Comparison of ENCODE assay signal across 1 cellular context in the genomic region with DNA sequence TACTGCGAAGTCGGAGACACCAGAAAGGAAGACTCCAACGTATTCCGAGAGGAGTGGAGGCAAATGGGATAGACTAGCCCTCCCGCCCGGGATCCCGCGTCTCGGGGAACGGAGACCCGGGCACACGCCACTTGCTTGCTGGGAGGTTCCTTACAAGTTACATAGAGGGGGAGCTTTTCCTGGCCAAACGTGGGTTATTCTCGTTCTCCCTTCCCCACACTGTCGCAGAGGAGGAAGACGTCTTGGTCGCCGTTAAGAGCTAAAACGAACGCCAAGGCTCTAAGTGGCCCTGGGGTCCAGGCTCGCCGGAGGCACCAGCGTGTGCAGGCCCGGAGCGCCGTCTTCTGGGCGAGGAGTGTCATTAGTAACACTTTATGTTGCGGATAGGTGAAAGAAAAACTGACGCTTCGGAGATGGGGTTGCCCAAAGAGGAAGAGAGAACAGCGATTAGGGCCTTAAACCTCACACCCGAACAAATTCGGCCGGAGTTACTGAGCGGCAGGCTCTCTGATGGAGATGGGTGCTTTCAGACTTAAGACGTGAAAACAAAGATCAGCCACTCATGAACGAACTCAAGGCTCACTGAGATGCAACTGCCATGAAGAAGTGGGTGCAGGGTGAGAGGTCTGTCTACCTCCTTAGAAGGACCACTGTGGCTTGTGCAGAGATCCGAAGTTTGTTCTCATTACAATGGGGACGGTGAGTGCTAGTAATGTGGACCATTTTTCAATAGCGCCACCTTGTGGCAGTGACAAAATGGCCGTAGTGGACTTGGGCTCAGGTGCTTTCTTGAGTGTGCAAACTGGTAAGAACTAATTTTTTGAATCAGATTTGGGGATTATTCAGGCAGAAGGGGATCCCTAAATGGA.
A peak's percentile ranks its signal among the peaks of the same experiment; 100 is the strongest.
TF ChIP-seq lines count a peak whose summit lies in the region.

No MANE protein-coding gene starts in this region.

TF ChIP-seq in HepG2, 621 proteins besides CTCF, POLR2A, EP300 and RAD21 (continued from another document and continues in another):
- TF ChIP-seq, protein P1, sequence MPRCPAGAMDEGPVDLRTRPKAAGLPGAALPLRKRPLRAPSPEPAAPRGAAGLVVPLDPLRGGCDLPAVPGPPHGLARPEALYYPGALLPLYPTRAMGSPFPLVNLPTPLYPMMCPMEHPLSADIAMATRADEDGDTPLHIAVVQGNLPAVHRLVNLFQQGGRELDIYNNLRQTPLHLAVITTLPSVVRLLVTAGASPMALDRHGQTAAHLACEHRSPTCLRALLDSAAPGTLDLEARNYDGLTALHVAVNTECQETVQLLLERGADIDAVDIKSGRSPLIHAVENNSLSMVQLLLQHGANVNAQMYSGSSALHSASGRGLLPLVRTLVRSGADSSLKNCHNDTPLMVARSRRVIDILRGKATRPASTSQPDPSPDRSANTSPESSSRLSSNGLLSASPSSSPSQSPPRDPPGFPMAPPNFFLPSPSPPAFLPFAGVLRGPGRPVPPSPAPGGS (CRISPR knock-in tag; IDR thresholded peaks at IDR 0.05), result peak; percentile 55
- TF ChIP-seq, protein P2, sequence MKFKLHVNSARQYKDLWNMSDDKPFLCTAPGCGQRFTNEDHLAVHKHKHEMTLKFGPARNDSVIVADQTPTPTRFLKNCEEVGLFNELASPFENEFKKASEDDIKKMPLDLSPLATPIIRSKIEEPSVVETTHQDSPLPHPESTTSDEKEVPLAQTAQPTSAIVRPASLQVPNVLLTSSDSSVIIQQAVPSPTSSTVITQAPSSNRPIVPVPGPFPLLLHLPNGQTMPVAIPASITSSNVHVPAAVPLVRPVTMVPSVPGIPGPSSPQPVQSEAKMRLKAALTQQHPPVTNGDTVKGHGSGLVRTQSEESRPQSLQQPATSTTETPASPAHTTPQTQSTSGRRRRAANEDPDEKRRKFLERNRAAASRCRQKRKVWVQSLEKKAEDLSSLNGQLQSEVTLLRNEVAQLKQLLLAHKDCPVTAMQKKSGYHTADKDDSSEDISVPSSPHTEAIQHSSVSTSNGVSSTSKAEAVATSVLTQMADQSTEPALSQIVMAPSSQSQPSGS (CRISPR knock-in tag; IDR thresholded peaks at IDR 0.05), result peak; percentile 34; the same call in 1 of the 2 replicates
- no peak for TF ChIP-seq ZBTB1 (CRISPR knock-in tag; IDR thresholded peaks at IDR 0.05; ENCODE audit: borderline replicate concordance)
- no peak; the same call in 1 of the 2 replicates for TF ChIP-seq ZMAT3 (CRISPR knock-in tag; conservative IDR thresholded peaks at IDR 0.05)
- TF ChIP-seq, protein P3, sequence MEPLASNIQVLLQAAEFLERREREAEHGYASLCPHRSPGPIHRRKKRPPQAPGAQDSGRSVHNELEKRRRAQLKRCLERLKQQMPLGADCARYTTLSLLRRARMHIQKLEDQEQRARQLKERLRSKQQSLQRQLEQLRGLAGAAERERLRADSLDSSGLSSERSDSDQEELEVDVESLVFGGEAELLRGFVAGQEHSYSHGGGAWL (CRISPR knock-in tag; IDR thresholded peaks at IDR 0.05), result peak; percentile 62; the same call in 1 of the 2 replicates
- TF ChIP-seq ZNF790 (CRISPR knock-in tag; IDR thresholded peaks at IDR 0.05; ENCODE audit: borderline replicate concordance), result 0 out of 2 replicates have a peak, but pooled peaks have one; percentile 45
- TF ChIP-seq CEBPB (IDR thresholded peaks at IDR 0.05; ENCODE audit: borderline replicate concordance, low read depth, low read length), result no peak
- TF ChIP-seq RXRA (CRISPR knock-in tag; IDR thresholded peaks at IDR 0.05), result peak; percentile 41; the same call in 1 of the 2 replicates
- TF ChIP-seq, protein P4, sequence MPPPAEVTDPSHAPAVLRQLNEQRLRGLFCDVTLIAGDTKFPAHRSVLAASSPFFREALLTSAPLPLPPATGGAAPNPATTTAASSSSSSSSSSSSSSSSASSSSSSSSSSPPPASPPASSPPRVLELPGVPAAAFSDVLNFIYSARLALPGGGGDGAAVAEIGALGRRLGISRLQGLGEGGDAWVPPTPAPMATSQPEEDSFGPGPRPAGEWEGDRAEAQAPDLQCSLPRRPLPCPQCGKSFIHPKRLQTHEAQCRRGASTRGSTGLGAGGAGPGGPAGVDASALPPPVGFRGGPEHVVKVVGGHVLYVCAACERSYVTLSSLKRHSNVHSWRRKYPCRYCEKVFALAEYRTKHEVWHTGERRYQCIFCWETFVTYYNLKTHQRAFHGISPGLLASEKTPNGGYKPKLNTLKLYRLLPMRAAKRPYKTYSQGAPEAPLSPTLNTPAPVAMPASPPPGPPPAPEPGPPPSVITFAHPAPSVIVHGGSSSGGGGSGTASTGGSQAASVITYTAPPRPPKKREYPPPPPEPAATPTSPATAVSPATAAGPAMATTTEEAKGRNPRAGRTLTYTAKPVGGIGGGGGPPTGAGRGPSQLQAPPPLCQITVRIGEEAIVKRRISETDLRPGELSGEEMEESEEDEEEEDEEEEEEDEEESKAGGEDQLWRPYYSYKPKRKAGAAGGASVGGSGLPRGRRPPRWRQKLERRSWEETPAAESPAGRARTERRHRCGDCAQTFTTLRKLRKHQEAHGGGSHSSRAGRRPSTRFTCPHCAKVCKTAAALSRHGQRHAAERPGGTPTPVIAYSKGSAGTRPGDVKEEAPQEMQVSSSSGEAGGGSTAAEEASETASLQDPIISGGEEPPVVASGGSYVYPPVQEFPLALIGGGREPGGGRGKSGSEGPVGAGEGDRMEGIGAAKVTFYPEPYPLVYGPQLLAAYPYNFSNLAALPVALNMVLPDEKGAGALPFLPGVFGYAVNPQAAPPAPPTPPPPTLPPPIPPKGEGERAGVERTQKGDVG (CRISPR knock-in tag; IDR thresholded peaks at IDR 0.05; ENCODE audit: borderline replicate concordance), result 0 out of 2 replicates have a peak, but pooled peaks have one; percentile 40
- TF ChIP-seq, protein P5, sequence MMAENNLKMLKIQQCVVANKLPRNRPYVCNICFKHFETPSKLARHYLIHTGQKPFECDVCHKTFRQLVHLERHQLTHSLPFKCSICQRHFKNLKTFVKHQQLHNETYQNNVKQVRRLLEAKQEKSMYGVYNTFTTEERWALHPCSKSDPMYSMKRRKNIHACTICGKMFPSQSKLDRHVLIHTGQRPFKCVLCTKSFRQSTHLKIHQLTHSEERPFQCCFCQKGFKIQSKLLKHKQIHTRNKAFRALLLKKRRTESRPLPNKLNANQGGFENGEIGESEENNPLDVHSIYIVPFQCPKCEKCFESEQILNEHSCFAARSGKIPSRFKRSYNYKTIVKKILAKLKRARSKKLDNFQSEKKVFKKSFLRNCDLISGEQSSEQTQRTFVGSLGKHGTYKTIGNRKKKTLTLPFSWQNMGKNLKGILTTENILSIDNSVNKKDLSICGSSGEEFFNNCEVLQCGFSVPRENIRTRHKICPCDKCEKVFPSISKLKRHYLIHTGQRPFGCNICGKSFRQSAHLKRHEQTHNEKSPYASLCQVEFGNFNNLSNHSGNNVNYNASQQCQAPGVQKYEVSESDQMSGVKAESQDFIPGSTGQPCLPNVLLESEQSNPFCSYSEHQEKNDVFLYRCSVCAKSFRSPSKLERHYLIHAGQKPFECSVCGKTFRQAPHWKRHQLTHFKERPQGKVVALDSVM (CRISPR knock-in tag; IDR thresholded peaks at IDR 0.05), result no peak
- TF ChIP-seq HNF4A (CRISPR knock-in tag; IDR thresholded peaks at IDR 0.05), result peak; percentile 25; the same call in 1 of the 2 replicates
- TF ChIP-seq, protein P6, sequence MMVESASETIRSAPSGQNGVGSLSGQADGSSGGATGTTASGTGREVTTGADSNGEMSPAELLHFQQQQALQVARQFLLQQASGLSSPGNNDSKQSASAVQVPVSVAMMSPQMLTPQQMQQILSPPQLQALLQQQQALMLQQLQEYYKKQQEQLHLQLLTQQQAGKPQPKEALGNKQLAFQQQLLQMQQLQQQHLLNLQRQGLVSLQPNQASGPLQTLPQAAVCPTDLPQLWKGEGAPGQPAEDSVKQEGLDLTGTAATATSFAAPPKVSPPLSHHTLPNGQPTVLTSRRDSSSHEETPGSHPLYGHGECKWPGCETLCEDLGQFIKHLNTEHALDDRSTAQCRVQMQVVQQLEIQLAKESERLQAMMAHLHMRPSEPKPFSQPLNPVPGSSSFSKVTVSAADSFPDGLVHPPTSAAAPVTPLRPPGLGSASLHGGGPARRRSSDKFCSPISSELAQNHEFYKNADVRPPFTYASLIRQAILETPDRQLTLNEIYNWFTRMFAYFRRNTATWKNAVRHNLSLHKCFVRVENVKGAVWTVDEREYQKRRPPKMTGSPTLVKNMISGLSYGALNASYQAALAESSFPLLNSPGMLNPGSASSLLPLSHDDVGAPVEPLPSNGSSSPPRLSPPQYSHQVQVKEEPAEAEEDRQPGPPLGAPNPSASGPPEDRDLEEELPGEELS (CRISPR knock-in tag; IDR thresholded peaks at IDR 0.05), result peak; percentile 47
- peak; percentile 98 for TF ChIP-seq KDM2A (CRISPR knock-in tag; IDR thresholded peaks at IDR 0.05; ENCODE audit: borderline replicate concordance, low read depth)
- TF ChIP-seq, protein P7, sequence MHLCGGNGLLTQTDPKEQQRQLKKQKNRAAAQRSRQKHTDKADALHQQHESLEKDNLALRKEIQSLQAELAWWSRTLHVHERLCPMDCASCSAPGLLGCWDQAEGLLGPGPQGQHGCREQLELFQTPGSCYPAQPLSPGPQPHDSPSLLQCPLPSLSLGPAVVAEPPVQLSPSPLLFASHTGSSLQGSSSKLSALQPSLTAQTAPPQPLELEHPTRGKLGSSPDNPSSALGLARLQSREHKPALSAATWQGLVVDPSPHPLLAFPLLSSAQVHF (CRISPR knock-in tag; IDR thresholded peaks at IDR 0.05), result no peak
- no peak; the same call in 1 of the 2 replicates for TF ChIP-seq ZNF782 (CRISPR knock-in tag; IDR thresholded peaks at IDR 0.05; ENCODE audit: borderline replicate concordance)
- TF ChIP-seq, protein P8, sequence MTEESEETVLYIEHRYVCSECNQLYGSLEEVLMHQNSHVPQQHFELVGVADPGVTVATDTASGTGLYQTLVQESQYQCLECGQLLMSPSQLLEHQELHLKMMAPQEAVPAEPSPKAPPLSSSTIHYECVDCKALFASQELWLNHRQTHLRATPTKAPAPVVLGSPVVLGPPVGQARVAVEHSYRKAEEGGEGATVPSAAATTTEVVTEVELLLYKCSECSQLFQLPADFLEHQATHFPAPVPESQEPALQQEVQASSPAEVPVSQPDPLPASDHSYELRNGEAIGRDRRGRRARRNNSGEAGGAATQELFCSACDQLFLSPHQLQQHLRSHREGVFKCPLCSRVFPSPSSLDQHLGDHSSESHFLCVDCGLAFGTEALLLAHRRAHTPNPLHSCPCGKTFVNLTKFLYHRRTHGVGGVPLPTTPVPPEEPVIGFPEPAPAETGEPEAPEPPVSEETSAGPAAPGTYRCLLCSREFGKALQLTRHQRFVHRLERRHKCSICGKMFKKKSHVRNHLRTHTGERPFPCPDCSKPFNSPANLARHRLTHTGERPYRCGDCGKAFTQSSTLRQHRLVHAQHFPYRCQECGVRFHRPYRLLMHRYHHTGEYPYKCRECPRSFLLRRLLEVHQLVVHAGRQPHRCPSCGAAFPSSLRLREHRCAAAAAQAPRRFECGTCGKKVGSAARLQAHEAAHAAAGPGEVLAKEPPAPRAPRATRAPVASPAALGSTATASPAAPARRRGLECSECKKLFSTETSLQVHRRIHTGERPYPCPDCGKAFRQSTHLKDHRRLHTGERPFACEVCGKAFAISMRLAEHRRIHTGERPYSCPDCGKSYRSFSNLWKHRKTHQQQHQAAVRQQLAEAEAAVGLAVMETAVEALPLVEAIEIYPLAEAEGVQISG (CRISPR knock-in tag; IDR thresholded peaks at IDR 0.05), result peak; percentile 98
- no peak for TF ChIP-seq ZNF225 (CRISPR knock-in tag; IDR thresholded peaks at IDR 0.05)
- peak; percentile 61 for TF ChIP-seq ZNF883 (CRISPR knock-in tag; IDR thresholded peaks at IDR 0.05; ENCODE audit: not compliant biosample characterization)
- TF ChIP-seq, protein P9, sequence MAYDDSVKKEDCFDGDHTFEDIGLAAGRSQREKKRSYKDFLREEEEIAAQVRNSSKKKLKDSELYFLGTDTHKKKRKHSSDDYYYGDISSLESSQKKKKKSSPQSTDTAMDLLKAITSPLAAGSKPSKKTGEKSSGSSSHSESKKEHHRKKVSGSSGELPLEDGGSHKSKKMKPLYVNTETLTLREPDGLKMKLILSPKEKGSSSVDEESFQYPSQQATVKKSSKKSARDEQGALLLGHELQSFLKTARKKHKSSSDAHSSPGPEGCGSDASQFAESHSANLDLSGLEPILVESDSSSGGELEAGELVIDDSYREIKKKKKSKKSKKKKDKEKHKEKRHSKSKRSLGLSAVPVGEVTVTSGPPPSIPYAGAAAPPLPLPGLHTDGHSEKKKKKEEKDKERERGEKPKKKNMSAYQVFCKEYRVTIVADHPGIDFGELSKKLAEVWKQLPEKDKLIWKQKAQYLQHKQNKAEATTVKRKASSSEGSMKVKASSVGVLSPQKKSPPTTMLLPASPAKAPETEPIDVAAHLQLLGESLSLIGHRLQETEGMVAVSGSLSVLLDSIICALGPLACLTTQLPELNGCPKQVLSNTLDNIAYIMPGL (CRISPR knock-in tag; IDR thresholded peaks at IDR 0.05; ENCODE audit: borderline replicate concordance in 1 of 2, low read depth in 1 of 2), result peak; percentile 99 to 100
- TF ChIP-seq MIER3 (CRISPR knock-in tag; IDR thresholded peaks at IDR 0.05; ENCODE audit: borderline replicate concordance), result peak; percentile 29; the same call in 1 of the 2 replicates
- peak; percentile 52; the same call in 1 of the 2 replicates for TF ChIP-seq TARDBP (CRISPR knock-in tag; IDR thresholded peaks at IDR 0.05)
- TF ChIP-seq, protein P10, sequence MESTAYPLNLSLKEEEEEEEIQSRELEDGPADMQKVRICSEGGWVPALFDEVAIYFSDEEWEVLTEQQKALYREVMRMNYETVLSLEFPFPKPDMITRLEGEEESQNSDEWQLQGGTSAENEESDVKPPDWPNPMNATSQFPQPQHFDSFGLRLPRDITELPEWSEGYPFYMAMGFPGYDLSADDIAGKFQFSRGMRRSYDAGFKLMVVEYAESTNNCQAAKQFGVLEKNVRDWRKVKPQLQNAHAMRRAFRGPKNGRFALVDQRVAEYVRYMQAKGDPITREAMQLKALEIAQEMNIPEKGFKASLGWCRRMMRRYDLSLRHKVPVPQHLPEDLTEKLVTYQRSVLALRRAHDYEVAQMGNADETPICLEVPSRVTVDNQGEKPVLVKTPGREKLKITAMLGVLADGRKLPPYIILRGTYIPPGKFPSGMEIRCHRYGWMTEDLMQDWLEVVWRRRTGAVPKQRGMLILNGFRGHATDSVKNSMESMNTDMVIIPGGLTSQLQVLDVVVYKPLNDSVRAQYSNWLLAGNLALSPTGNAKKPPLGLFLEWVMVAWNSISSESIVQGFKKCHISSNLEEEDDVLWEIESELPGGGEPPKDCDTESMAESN (CRISPR knock-in tag; conservative IDR thresholded peaks at IDR 0.05), result no peak
- TF ChIP-seq CBX2 (IDR thresholded peaks at IDR 0.05; ENCODE audit: low read depth, low read length), result no peak
- TF ChIP-seq CBX2 (CRISPR knock-in tag; IDR thresholded peaks at IDR 0.05; ENCODE audit: low read depth), result no peak
- TF ChIP-seq BORCS8-MEF2B (CRISPR knock-in tag; IDR thresholded peaks at IDR 0.05), result 0 out of 2 replicates have a peak, but pooled peaks have one; percentile 43
